8 cellular contexts compared by ENCODE assay signal in the genomic region with DNA sequence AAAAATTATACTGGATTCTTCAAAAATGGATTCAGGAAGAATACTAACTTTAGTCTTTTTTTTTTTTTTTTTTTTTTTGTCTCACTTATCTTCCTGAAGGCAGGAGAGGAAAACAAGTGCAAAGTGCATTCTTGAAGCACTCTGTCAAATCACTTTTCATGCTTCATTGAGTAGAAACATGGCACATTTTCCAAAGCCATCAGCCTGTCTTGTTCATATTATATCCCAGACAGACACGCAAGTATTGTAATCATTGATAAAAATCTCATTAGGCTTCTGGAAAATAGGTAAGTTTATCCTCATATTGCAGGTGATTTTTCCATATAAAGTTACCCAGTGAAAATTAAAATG. TPM values are rescaled to one million over a fixed set of nuclear protein-coding genes. Genes with fewer than 3 reads are reported as not detected.
DNase-seq lines count a peak whose midpoint lies in the region; TF ChIP-seq lines count a peak whose summit lies in the region.

No MANE protein-coding gene starts in this region.

- no CpG with 5 or more reads among the region's 1 CpG for WGBS in mesodermal cell (ENCODE audit: insufficient coverage in 2 of 2), 2 experiments

- in situ Hi-C loops in ACHN (cut with HindIII; ENCODE audit: low pct_ligation_motif_present, low pct_unique_long_range_greater_than_20kb, low sequenced_read_pairs) = loop anchor here (25.0 kb wide), 1 partner anchor 179 kb away; the partner anchor contains the start of gene NUDT6

- POLR2A ChIA-PET in HEK293T (lab: Yijun Ruan, JAX) (interaction anchor here (2.5 kb wide), 1 partner anchor 188 kb away, joined by 8 read pairs; the partner anchor contains the start of gene NUDT6), MCF 10A (lab: Yijun Ruan, JAX) (interaction anchor here (0.9 to 4.0 kb wide), 12 partner anchors 16 to 196 kb away, joined by 4 to 29 read pairs (median 7); partner anchors contain the start of gene NUDT6)

- peak overlapping the region; percentile 56 for H3K4me3 ChIP-seq in mesodermal cell (ENCODE audit: extremely low read depth, insufficient read depth, low read length, poor library complexity, severe bottlenecking)

- no peak for TF ChIP-seq CTCF in MCF 10A (IDR thresholded peaks at IDR 0.05; ENCODE audit: unreplicated experiment)

- H3K4me3 Mint-ChIP-seq in MCF 10A (ENCODE audit: unreplicated experiment) = peak overlapping the region; percentile 84

- peaks cover 6% of the 10 kb centered on the region for H3K4me1 Mint-ChIP-seq in MCF 10A (ENCODE audit: insufficient read depth, unreplicated experiment)

- no peaks in the 10 kb centered on the region for H3K4me1 ChIP-seq in mesodermal cell (ENCODE audit: control insufficient read depth, insufficient read depth, low read length, poor library complexity, severe bottlenecking)

- H3K36me3 ChIP-seq in mesodermal cell (ENCODE audit: control insufficient read depth, insufficient read depth, low read length) = no peaks in the 10 kb centered on the region

- peaks cover 4% of the 10 kb centered on the region for H3K36me3 Mint-ChIP-seq in MCF 10A (ENCODE audit: insufficient read depth, unreplicated experiment)

- intact Hi-C loops in MCF 10A (cut with micrococcal nuclease) = loop anchor here (2.0 to 5.0 kb wide), 2 partner anchors 131 to 189 kb away; partner anchors contain the start of gene NUDT6

- H3K9me3 ChIP-seq in mesodermal cell (ENCODE audit: control insufficient read depth, low read length) = peaks cover 8% of the 10 kb centered on the region

- CTCF ChIA-PET in HEK293T (lab: Yijun Ruan, JAX) (no interaction called here), MCF 10A (lab: Yijun Ruan, JAX) (interaction anchor here (0.6 to 3.7 kb wide), 7 partner anchors 10 to 197 kb away, joined by 3 to 29 read pairs (median 13); partner anchors contain the start of gene NUDT6)

- no peaks in the 10 kb centered on the region for H3K27me3 Mint-ChIP-seq in MCF 10A (ENCODE audit: insufficient read depth, unreplicated experiment)

- no peak overlapping the region for H3K27ac ChIP-seq in mesodermal cell (ENCODE audit: low read depth, low read length, severe bottlenecking)

- H3K9me3 Mint-ChIP-seq in MCF 10A (ENCODE audit: unreplicated experiment) = no peaks in the 10 kb centered on the region

- H3K27ac Mint-ChIP-seq in MCF 10A (ENCODE audit: low read depth, unreplicated experiment) = peak overlapping the region; percentile 93

- no TSS peak for BruUV-seq in MCF 10A (replicated peaks; lab: Mats Ljungman, UMichigan)

- DNase-seq in ACHN = peak; percentile 60
- no peak for DNase-seq in HEK293T (ENCODE audit: extremely low spot score)
- DNase-seq in MCF 10A (ENCODE audit: unreplicated experiment) = no peak
- no peak for DNase-seq in NCI-H2029 treated with DMSO at 0.1 percent for 48 hours (lab: John Stamatoyannopoulos, UW)
- DNase-seq in stimulated activated CD4-positive, alpha-beta T cell treated with anti-CD3 and anti-CD28 coated beads, Interleukin-1b, Interleukin-23, amount 100 ng/mL, for 48 hours = no peak
- no peak for DNase-seq in activated gamma-delta T cell (lab: John Stamatoyannopoulos, UW)
- DNase-seq in NCI-H187 (lab: John Stamatoyannopoulos, UW) = no peak

TF ChIP-seq in HEK293T, 16 proteins besides CTCF, POLR2A, EP300 and RAD21:
- TF ChIP-seq SUZ12 (IDR thresholded peaks at IDR 0.05) (no peak), ZNF384 (IDR thresholded peaks at IDR 0.05) (0 out of 2 replicates have a peak, but pooled peaks have one; percentile 38), ARNT (IDR thresholded peaks at IDR 0.05) (no peak), LEF1 (IDR thresholded peaks at IDR 0.05; ENCODE audit: borderline replicate concordance) (no peak), FOXK2 (IDR thresholded peaks at IDR 0.05) (no peak), ELF4 (IDR thresholded peaks at IDR 0.05) (no peak), SP1 (IDR thresholded peaks at IDR 0.05) (no peak), L3MBTL2 (conservative IDR thresholded peaks at IDR 0.05) (no peak)
TF ChIP-seq in HEK293T: peak in this region for 1.

RNA-seq across cellular contexts. Expression of gene BBS12, which starts 1.3 kb away (rescaled TPM):
- total RNA-seq in MCF 10A (2022) = 4.7 and 8.3 TPM in 2 replicates
- 6.5 TPM for polyA plus RNA-seq in mesodermal cell (2013, experiment 1 of 2)
- 7.5 TPM for polyA plus RNA-seq in mesodermal cell (2013, experiment 2 of 2)
